In the genomic region with DNA sequence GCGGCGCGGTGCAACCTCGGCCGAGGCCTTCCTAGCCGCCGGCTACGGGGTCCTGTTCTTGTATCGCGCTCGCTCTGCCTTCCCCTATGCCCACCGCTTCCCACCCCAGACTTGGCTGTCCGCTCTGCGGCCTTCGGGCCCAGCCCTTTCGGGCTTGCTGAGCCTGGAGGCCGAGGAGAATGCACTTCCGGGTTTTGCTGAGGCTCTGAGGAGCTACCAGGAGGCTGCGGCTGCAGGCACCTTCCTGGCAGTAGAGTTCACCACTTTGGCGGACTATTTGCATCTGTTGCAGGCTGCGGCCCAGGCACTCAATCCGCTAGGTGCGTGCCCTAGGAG, we compare ENCODE assay signal across 8 cellular contexts. TPM values are rescaled to one million over a fixed set of nuclear protein-coding genes. Genes with fewer than 3 reads are reported as not detected.
A peak's percentile ranks its signal among the peaks of the same experiment; 100 is the strongest.
DNase-seq lines count a peak whose midpoint lies in the region; ATAC-seq, FAIRE-seq and TF ChIP-seq lines count a peak whose summit lies in the region.

No MANE protein-coding gene starts in this region.

- H3K9me3 ChIP-seq in A549: no peaks in the 10 kb centered on the region
- no peaks in the 10 kb centered on the region for H3K9me3 ChIP-seq in mucosa of rectum (ENCODE audit: control insufficient read depth in 2 of 2, low read length in 2 of 2)

- peaks cover 13 to 30% of the 10 kb centered on the region in 2 donors for H3K36me3 ChIP-seq in mucosa of rectum (ENCODE audit: control insufficient read depth in 2 of 2, insufficient read depth in 2 of 2, low read length in 2 of 2)

- H3K4me3 Mint-ChIP-seq in activated CD4-positive, alpha-beta memory T cell treated with anti-CD3 and anti-CD28 coated beads for 36 hours: peak overlapping the region; percentile 79

- H3K4me1 Mint-ChIP-seq in activated CD4-positive, alpha-beta memory T cell treated with anti-CD3 and anti-CD28 coated beads for 36 hours (ENCODE audit: low read depth): peaks cover 23% of the 10 kb centered on the region

- peak overlapping the region; percentile 98 for H3K4me2 ChIP-seq in A549

- no peaks in the 10 kb centered on the region for H3K27me3 Mint-ChIP-seq in activated CD4-positive, alpha-beta memory T cell treated with anti-CD3 and anti-CD28 coated beads for 36 hours

- H3K4me3 ChIP-seq in A549 (peak overlapping the region; percentile 86), epithelial cell of esophagus (ENCODE audit: low read length) (peak overlapping the region; percentile 79), mucosa of rectum (ENCODE audit: low read length in 2 of 2) (peak overlapping the region; percentile 95 to 97)

- WGBS in A549 (ENCODE audit: missing lambda C conversion rate): 0% methylated on average over 1 of the region's 23 CpGs

- H3K9me3 Mint-ChIP-seq in activated CD4-positive, alpha-beta memory T cell treated with anti-CD3 and anti-CD28 coated beads for 36 hours: no peaks in the 10 kb centered on the region

- H3K36me3 Mint-ChIP-seq in activated CD4-positive, alpha-beta memory T cell treated with anti-CD3 and anti-CD28 coated beads for 36 hours: peaks cover 24% of the 10 kb centered on the region

- TF ChIP-seq EP300 in A549 (IDR thresholded peaks at IDR 0.05): no peak

- POLR2A ChIA-PET in A549 (lab: Yijun Ruan, JAX): interaction anchor here (0.6 kb wide), 2 partner anchors 37 to 225 kb away, joined by 3 read pairs; partner anchors contain the start of gene YBX1
- POLR2A ChIA-PET in activated CD4-positive, alpha-beta memory T cell treated with anti-CD3 and anti-CD28 coated beads for 36 hours (lab: Charles Lee): interaction anchor here (0.9 to 1.2 kb wide), 3 partner anchors 16 to 123 kb away, joined by 3 read pairs; no protein-coding TSS in a partner anchor

- TF ChIP-seq CTCF in A549 (IDR thresholded peaks at IDR 0.05) (no peak), epithelial cell of esophagus (IDR thresholded peaks at IDR 0.05; ENCODE audit: insufficient read depth, low read depth, low read length, missing control alignments) (no peak)

- ATAC-seq in A549 (peak; percentile 71 to 83; a peak in 5 of 6 replicates), GM18505 (IDR thresholded peaks at IDR 0.05; ENCODE audit: unreplicated experiment) (peak; percentile 47), HG02970 (IDR thresholded peaks at IDR 0.05; ENCODE audit: low FRiP score, unreplicated experiment) (peak; percentile 45)

- H3K27me3 ChIP-seq in mucosa of rectum (ENCODE audit: control insufficient read depth in 2 of 2, insufficient read depth in 2 of 2, low read length in 2 of 2): no peaks in the 10 kb centered on the region

- DNase-seq in A549 (ENCODE audit: low read depth in 1 of 2, low spot score in 1 of 2): peak; percentile 53 to 57
- peak; percentile 70 for DNase-seq in NCI-H2171 treated with DMSO at 0.1 percent for 48 hours (lab: John Stamatoyannopoulos, UW)
- peak; percentile 72 for DNase-seq in activated CD4-positive, alpha-beta memory T cell treated with anti-CD3 and anti-CD28 coated beads for 36 hours
- DNase-seq in epithelial cell of esophagus (ENCODE audit: low read depth): peak; percentile 62
- peak; percentile 17 to 45 for DNase-seq in stimulated activated CD8-positive, alpha-beta memory T cell treated with anti-CD3 and anti-CD28 coated beads, Interleukin-7, amount 100 ng/mL, for 4 hours (ENCODE audit: low read depth in 2 of 2)

- peak overlapping the region; percentile 94 to 100 for H3K27ac ChIP-seq in A549
- peak overlapping the region; percentile 94 to 97 for H3K27ac ChIP-seq in mucosa of rectum (ENCODE audit: low read depth in 2 of 2, low read length in 2 of 2)

- H3K9ac ChIP-seq in mucosa of rectum (ENCODE audit: low read depth in 1 of 2, low read length in 2 of 2): peak overlapping the region; percentile 95 to 98

- no peak for FAIRE-seq in A549 (lab: Jason Lieb, UNC)

- H3K4me1 ChIP-seq in A549 (peaks cover 13% of the 10 kb centered on the region; the same call in 1 of the 3 replicates), mucosa of rectum (ENCODE audit: control insufficient read depth in 2 of 2, insufficient read depth in 2 of 2, low read length in 2 of 2) (peaks cover 6 to 11% of the 10 kb centered on the region in 2 donors)

- no peak for TF ChIP-seq POLR2A in A549 (IDR thresholded peaks at IDR 0.05; ENCODE audit: low read length)
- TF ChIP-seq POLR2A in GM18505 (IDR thresholded peaks at IDR 0.05; ENCODE audit: borderline replicate concordance, extremely low read depth, insufficient read depth, insufficient read length): peak; percentile 3

- CTCF ChIA-PET in A549 (lab: Yijun Ruan, JAX): interaction anchor here (0.7 kb wide), 1 partner anchor 157 kb away, joined by 3 read pairs; no protein-coding TSS in a partner anchor
- CTCF ChIA-PET in activated CD4-positive, alpha-beta memory T cell treated with anti-CD3 and anti-CD28 coated beads for 36 hours (lab: Charles Lee): interaction anchor here (0.6 to 0.8 kb wide), 2 partner anchors 118 to 193 kb away, joined by 3 read pairs; no protein-coding TSS in a partner anchor

- H3K27ac Mint-ChIP-seq in activated CD4-positive, alpha-beta memory T cell treated with anti-CD3 and anti-CD28 coated beads for 36 hours: peak overlapping the region; percentile 91

- no peak for TF ChIP-seq RAD21 in A549 (conservative IDR thresholded peaks at IDR 0.05 in 1 of 2, IDR thresholded peaks at IDR 0.05 in 1 of 2)

- intact Hi-C loops in activated CD4-positive, alpha-beta memory T cell treated with anti-CD3 and anti-CD28 coated beads for 36 hours (cut with micrococcal nuclease): loop anchor here (1.0 to 5.0 kb wide), 4 partner anchors 8 to 311 kb away; partner anchors contain the start of genes C1orf50, FOXJ3 and P3H1

TF ChIP-seq in A549, 52 proteins besides CTCF, POLR2A, EP300 and RAD21:
- TF ChIP-seq ZSCAN20 (CRISPR knock-in tag; IDR thresholded peaks at IDR 0.05): no peak
- TF ChIP-seq KDM5A (IDR thresholded peaks at IDR 0.05): no peak; the same call in 1 of the 2 replicates
- TF ChIP-seq CBX8 (IDR thresholded peaks at IDR 0.05): no peak
- TF ChIP-seq, protein P1, sequence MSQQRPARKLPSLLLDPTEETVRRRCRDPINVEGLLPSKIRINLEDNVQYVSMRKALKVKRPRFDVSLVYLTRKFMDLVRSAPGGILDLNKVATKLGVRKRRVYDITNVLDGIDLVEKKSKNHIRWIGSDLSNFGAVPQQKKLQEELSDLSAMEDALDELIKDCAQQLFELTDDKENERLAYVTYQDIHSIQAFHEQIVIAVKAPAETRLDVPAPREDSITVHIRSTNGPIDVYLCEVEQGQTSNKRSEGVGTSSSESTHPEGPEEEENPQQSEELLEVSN (IDR thresholded peaks at IDR 0.05; ENCODE audit: borderline replicate concordance, low read depth): no peak

RNA-seq across cellular contexts. Expression of gene PPCS, which starts 0.4 kb away (rescaled TPM):
- polyA plus RNA-seq in A549 (2011; rRNA removed) (32.1 and 51.8 TPM in 2 replicates), A549 (2017; fragmentation: RNase III; extraction: RNeasy Plus Mini Kit Qiagen cat#74134 plus additional on column Dnase treatment) (30.2 to 32.7 TPM (median 32.5 TPM) in 3 replicates)
- 44.8 and 57.0 TPM in 2 replicates for polyA plus RNA-seq in A549 (2012; cell fraction: cytosol; rRNA removed)
- 27.0 and 65.1 TPM in 2 replicates for polyA plus RNA-seq in A549 (2012; cell fraction: nucleus; rRNA removed)
- polyA minus RNA-seq in A549 (2011; rRNA and poly(A)+ RNA removed): 11.3 and 12.9 TPM in 2 replicates
- 10 to 100 TPM; 50.8 to 52.3 TPM for total RNA-seq in activated CD4-positive, alpha-beta memory T cell treated with anti-CD3 and anti-CD28 coated beads for 36 hours

RNA-seq across cellular contexts. Expression of gene ZMYND12, which starts 0.9 kb away (rescaled TPM):
- polyA plus RNA-seq in A549 (2011; rRNA removed) (0.90 and 0.91 TPM in 2 replicates), A549 (2017; fragmentation: RNase III; extraction: RNeasy Plus Mini Kit Qiagen cat#74134 plus additional on column Dnase treatment) (0.37 to 0.57 TPM (median 0.47 TPM) in 3 replicates)
- polyA plus RNA-seq in A549 (2012; cell fraction: cytosol; rRNA removed): 0.11 and 0.25 TPM in 2 replicates
- polyA plus RNA-seq in A549 (2012; cell fraction: nucleus; rRNA removed): 0.08 and 0.17 TPM in 2 replicates
- 0.88 and 1.5 TPM in 2 replicates for polyA minus RNA-seq in A549 (2011; rRNA and poly(A)+ RNA removed)
- total RNA-seq in activated CD4-positive, alpha-beta memory T cell treated with anti-CD3 and anti-CD28 coated beads for 36 hours: 1 to 10 TPM in 1 of 2 experiments, under 1 TPM in 1; 0.97 to 1.3 TPM

RNA-seq across cellular contexts. Expression of gene CCDC30, which starts 6.4 kb away (rescaled TPM):
- polyA plus RNA-seq in A549 (2011; rRNA removed): 1.4 and 1.6 TPM in 2 replicates
- polyA plus RNA-seq in A549 (2012; cell fraction: cytosol; rRNA removed): 0.29 and 0.70 TPM in 2 replicates
- polyA plus RNA-seq in A549 (2012; cell fraction: nucleus; rRNA removed): 0.47 and 0.69 TPM in 2 replicates
- polyA plus RNA-seq in A549 (2017; fragmentation: RNase III; extraction: RNeasy Plus Mini Kit Qiagen cat#74134 plus additional on column Dnase treatment): 0.62 to 0.75 TPM (median 0.63 TPM) in 3 replicates
- polyA minus RNA-seq in A549 (2011; rRNA and poly(A)+ RNA removed): 2.8 and 3.0 TPM in 2 replicates
- total RNA-seq in activated CD4-positive, alpha-beta memory T cell treated with anti-CD3 and anti-CD28 coated beads for 36 hours: 1 to 10 TPM; 1.5 to 2.3 TPM

Comparison
In these comparisons a context has a peak if more than half of its experiments do, and no peak if none do; other contexts are left out.
1. Peak in every context shown above with its lines: DNase-seq, ATAC-seq, H3K4me3 ChIP-seq and H3K27ac ChIP-seq.